ENCODE assay signal across 11 cellular contexts in the genomic region with DNA sequence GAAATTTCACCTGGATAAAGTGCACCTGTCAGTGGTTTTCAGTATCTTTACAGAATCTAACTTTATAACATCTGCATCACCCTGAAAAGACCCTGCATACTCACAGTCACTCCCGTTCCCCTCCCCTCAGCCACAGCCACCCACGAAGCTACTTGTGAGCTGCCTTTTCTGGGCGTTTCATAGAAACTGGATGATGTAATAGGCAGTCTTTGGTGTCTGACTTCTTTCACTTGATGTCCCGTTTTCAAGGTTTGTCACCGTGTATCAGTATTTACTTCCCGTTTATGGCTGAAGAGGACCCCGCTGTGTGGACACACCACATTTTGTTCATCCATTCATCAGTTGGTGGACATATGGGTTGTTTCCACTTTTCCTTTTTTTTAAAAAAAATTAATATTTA. TPM values are rescaled to one million over a fixed set of nuclear protein-coding genes. Genes with fewer than 3 reads are reported as not detected.
DNase-seq lines count a peak whose midpoint lies in the region; FAIRE-seq and TF ChIP-seq lines count a peak whose summit lies in the region.
"Had no signal": no experiment of that assay in that cellular context is flagged by ENCODE, and none has a peak within 500 bp of the region (broad histone marks: within the 10 kb centered on the region; RNA-seq: fewer than 3 reads in every experiment).

No MANE protein-coding gene starts in this region.

- no peak overlapping the region for H2BK12ac ChIP-seq in neuronal stem cell (ENCODE audit: low read length)

- no peaks in the 10 kb centered on the region for H3K36me3 ChIP-seq in neural progenitor cell
- H3K36me3 ChIP-seq in neuronal stem cell (replicated peaks in 1 of 2; ENCODE audit: control insufficient read depth in 2 of 2, insufficient read depth in 2 of 2, low read length in 2 of 2) = peaks cover 0 to 3% of the 10 kb centered on the region in 2 donors
- H3K36me3 ChIP-seq in mesendoderm (ENCODE audit: control insufficient read depth, insufficient read depth, low read length) = no peaks in the 10 kb centered on the region

- H3K4me1 ChIP-seq in neural progenitor cell = peaks cover 3% of the 10 kb centered on the region
- no peaks in the 10 kb centered on the region for H3K4me1 ChIP-seq in neuronal stem cell (ENCODE audit: control insufficient read depth in 2 of 2, insufficient read depth in 1 of 2, low read depth in 1 of 2, low read length in 2 of 2)
- H3K4me1 ChIP-seq in mesendoderm (ENCODE audit: control insufficient read depth, low read depth, low read length) = no peaks in the 10 kb centered on the region

- H3K36me3 Mint-ChIP-seq in neural progenitor cell (peaks cover 3% of the 10 kb centered on the region), glutamatergic neuron (ENCODE audit: unreplicated experiment) (peaks cover 8% of the 10 kb centered on the region)

- no peak overlapping the region for H4K5ac ChIP-seq in mesendoderm (ENCODE audit: low read length)

- H3K4ac ChIP-seq in neuronal stem cell (ENCODE audit: low read length) (no peak overlapping the region), mesendoderm (ENCODE audit: low read depth, low read length) (no peak overlapping the region)

- no peaks in the 10 kb centered on the region for H3K9me3 ChIP-seq in neural progenitor cell (ENCODE audit: low read depth)
- H3K9me3 ChIP-seq in neuronal stem cell (replicated peaks in 1 of 2; ENCODE audit: control insufficient read depth in 2 of 2, insufficient read depth in 1 of 2, low read depth in 1 of 2, low read length in 2 of 2) = peaks cover 0 to 14% of the 10 kb centered on the region in 2 donors

- no peak overlapping the region for H3K9ac ChIP-seq in neural progenitor cell
- no peak overlapping the region for H3K9ac ChIP-seq in neuronal stem cell (ENCODE audit: low read depth, low read length, poor library complexity)
- no peak overlapping the region for H3K9ac ChIP-seq in mesendoderm (ENCODE audit: low read length)
- H3K9ac ChIP-seq: BLaER1 had no signal

- H3K4me2 ChIP-seq in neural progenitor cell (no peak overlapping the region), neuronal stem cell (ENCODE audit: insufficient read depth, low read length, poor library complexity, severe bottlenecking) (no peak overlapping the region), mesendoderm (ENCODE audit: low read length) (no peak overlapping the region)
- H3K4me2 ChIP-seq: BLaER1 had no signal

- H3K79me1 ChIP-seq in neuronal stem cell (ENCODE audit: low read depth, low read length) (peaks cover 2% of the 10 kb centered on the region), mesendoderm (ENCODE audit: low read length) (no peaks in the 10 kb centered on the region)

- H3K14ac ChIP-seq in neuronal stem cell (ENCODE audit: low read length) = no peak overlapping the region

- H3K56ac ChIP-seq in mesendoderm (ENCODE audit: low read length) = no peak overlapping the region

- H3K4me3 ChIP-seq in neural progenitor cell (no peak overlapping the region), neuronal stem cell (ENCODE audit: low read length in 2 of 2) (no peak overlapping the region), mesendoderm (ENCODE audit: low read length) (no peak overlapping the region)
- H3K4me3 ChIP-seq: BLaER1 had no signal

- no peak overlapping the region for H3K27ac ChIP-seq in neural progenitor cell
- H3K27ac ChIP-seq in neuronal stem cell (replicated peaks; ENCODE audit: low read length) = no peak overlapping the region
- H3K27ac ChIP-seq in mesendoderm (ENCODE audit: low read depth, low read length) = no peak overlapping the region
- H3K27ac ChIP-seq: BLaER1 had no signal

- H4K8ac ChIP-seq in neuronal stem cell (ENCODE audit: low read depth, low read length) = no peak overlapping the region
- H4K8ac ChIP-seq in mesendoderm (ENCODE audit: low read depth, low read length) = no peak overlapping the region

- H3K27ac Mint-ChIP-seq in neural progenitor cell (no peak overlapping the region), glutamatergic neuron (ENCODE audit: unreplicated experiment) (no peak overlapping the region)

- H3K4me1 Mint-ChIP-seq in neural progenitor cell = no peaks in the 10 kb centered on the region
- H3K4me1 Mint-ChIP-seq in glutamatergic neuron (ENCODE audit: low read depth, unreplicated experiment) = no peaks in the 10 kb centered on the region
- H3K4me1 Mint-ChIP-seq: stimulated activated naive B cell treated with anti-CD40 and anti-IgM and Interleukin-4, amounts not matched to agents 10 μg/mL and 1 μg/mL and 100 μg/mL, for 72 hours had no signal

- H2AK5ac ChIP-seq in neuronal stem cell (ENCODE audit: low read depth, low read length) (no peak overlapping the region), mesendoderm (ENCODE audit: low read length) (no peak overlapping the region)

- H3K9me3 Mint-ChIP-seq in neural progenitor cell = peaks cover 17% of the 10 kb centered on the region
- H3K9me3 Mint-ChIP-seq in glutamatergic neuron (ENCODE audit: unreplicated experiment) = peaks cover 4% of the 10 kb centered on the region

- H3K18ac ChIP-seq in neuronal stem cell (ENCODE audit: low read length) (no peak overlapping the region), mesendoderm (ENCODE audit: low read length) (no peak overlapping the region)

- no peak for FAIRE-seq in H54 (lab: Jason Lieb, UNC)

- H2BK120ac ChIP-seq in neuronal stem cell (ENCODE audit: low read depth, low read length) (no peak overlapping the region), mesendoderm (ENCODE audit: low read depth, low read length) (no peak overlapping the region)

- no peak overlapping the region for H3K23ac ChIP-seq in neuronal stem cell (ENCODE audit: low read depth, low read length, poor library complexity)
- no peak overlapping the region for H3K23ac ChIP-seq in mesendoderm (ENCODE audit: low read length)

- no peaks in the 10 kb centered on the region for H4K20me1 ChIP-seq in neural progenitor cell (ENCODE audit: low read depth)
- H4K20me1 ChIP-seq: BLaER1 had no signal

- DNase-seq in CD1c-positive myeloid dendritic cell (ENCODE audit: extremely low spot score) = peak; percentile 68
- peak; percentile 85 for DNase-seq in MV-4-11 (lab: John Stamatoyannopoulos, UW)
- peak; percentile 16 for DNase-seq in activated T-helper 9 cell treated with anti-CD3 and anti-CD28 coated beads, Interleukin-2, amount 50 U/mL, for 16 hours (ENCODE audit: low read depth)
- DNase-seq in neural progenitor cell (ENCODE audit: low spot score) = peak; percentile 0
- no peak for DNase-seq in H54 (ENCODE audit: insufficient read length, low spot score)
- DNase-seq in neuronal stem cell (ENCODE audit: low spot score) = no peak
- DNase-seq in glutamatergic neuron = no peak
- no peak for DNase-seq in mesendoderm
- DNase-seq: stimulated activated naive B cell treated with anti-CD40 and anti-IgM and Interleukin-4, amounts not matched to agents 10 μg/mL and 1 μg/mL and 100 μg/mL, for 72 hours had no signal

- no peak overlapping the region for H4K91ac ChIP-seq in neuronal stem cell (ENCODE audit: low read depth, low read length, poor library complexity)

- peaks cover 14% of the 10 kb centered on the region for H3F3A ChIP-seq in neural progenitor cell (ENCODE audit: low read depth)

- H2BK5ac ChIP-seq in neuronal stem cell (ENCODE audit: low read length) = no peak overlapping the region
- no peak overlapping the region for H2BK5ac ChIP-seq in mesendoderm (ENCODE audit: low read length)

- no peak for TF ChIP-seq CTCF in neural progenitor cell (IDR thresholded peaks at IDR 0.05)
- TF ChIP-seq CTCF in glutamatergic neuron (IDR thresholded peaks at IDR 0.05; ENCODE audit: partially characterized antibody, unreplicated experiment) = no peak

- H2AFZ ChIP-seq in neural progenitor cell (replicated peaks) (no peak overlapping the region), neuronal stem cell (ENCODE audit: low read length) (no peak overlapping the region)

- H3K4me3 Mint-ChIP-seq in neural progenitor cell = no peak overlapping the region
- H3K4me3 Mint-ChIP-seq in glutamatergic neuron (ENCODE audit: unreplicated experiment) = no peak overlapping the region
- H3K4me3 Mint-ChIP-seq: stimulated activated naive B cell treated with anti-CD40 and anti-IgM and Interleukin-4, amounts not matched to agents 10 μg/mL and 1 μg/mL and 100 μg/mL, for 72 hours had no signal

- H3K79me2 ChIP-seq in neural progenitor cell (ENCODE audit: low read depth) (no peaks in the 10 kb centered on the region), mesendoderm (ENCODE audit: control insufficient read depth, insufficient read depth, low read length) (no peaks in the 10 kb centered on the region)

- H2BK15ac ChIP-seq in neuronal stem cell (ENCODE audit: low read length) = no peak overlapping the region
- H2BK15ac ChIP-seq in mesendoderm (replicated peaks; ENCODE audit: low read depth) = no peak overlapping the region

- no peak for TF ChIP-seq POLR2A in H54 (IDR thresholded peaks at IDR 0.05; ENCODE audit: low read depth, low read length)

- no CpG with 5 or more reads among the region's 7 CpGs for whole genome bisulfite sequencing in neuronal stem cell (ENCODE audit: extremely low coverage in 2 of 2, insufficient read length in 2 of 2, insufficient replicate concordance in 1 of 2), 2 donors
- WGBS in mesendoderm (ENCODE audit: extremely low coverage, insufficient coverage, low lambda C conversion rate) = no CpG with 5 or more reads among the region's 7 CpGs

- H3K27me3 ChIP-seq in neural progenitor cell = no peaks in the 10 kb centered on the region
- peaks cover 0 to 3% (median 0%) of the 10 kb centered on the region in 3 experiments for H3K27me3 ChIP-seq in neuronal stem cell (ENCODE audit: control insufficient read depth in 3 of 3, insufficient read depth in 3 of 3, low read depth in 1 of 3, low read length in 3 of 3)
- no peaks in the 10 kb centered on the region for H3K27me3 ChIP-seq in mesendoderm (ENCODE audit: insufficient read depth, low read length, poor library complexity)
- H3K27me3 ChIP-seq: BLaER1 had no signal

- peaks cover 7% of the 10 kb centered on the region for H3K27me3 Mint-ChIP-seq in neural progenitor cell (ENCODE audit: insufficient read depth, low read depth)
- H3K27me3 Mint-ChIP-seq in glutamatergic neuron (ENCODE audit: unreplicated experiment) = peaks cover 8% of the 10 kb centered on the region
- H3K27me3 Mint-ChIP-seq: stimulated activated naive B cell treated with anti-CD40 and anti-IgM and Interleukin-4, amounts not matched to agents 10 μg/mL and 1 μg/mL and 100 μg/mL, for 72 hours had no signal

RNA-seq across cellular contexts. Expression of gene LRRC3, which starts 47.8 kb away (rescaled TPM):
- total RNA-seq in neural progenitor cell (ENCODE audit: low replicate concordance) = 2.5 and 4.9 TPM in 2 replicates
- 4.0 TPM for polyA plus RNA-seq in neuronal stem cell (2013, experiment 1 of 2)
- polyA plus RNA-seq in neuronal stem cell (2013, experiment 2 of 2) = 3.9 TPM
- 5.8 TPM for total RNA-seq in glutamatergic neuron (ENCODE audit: unreplicated experiment)
- 6.9 TPM for polyA plus RNA-seq in mesendoderm (2013, experiment 1 of 2)
- 7.0 TPM for polyA plus RNA-seq in mesendoderm (2013, experiment 2 of 2)
- total RNA-seq: M059J had no signal

RNA-seq across cellular contexts. Expression of gene TRPM2, which starts 54.1 kb away (rescaled TPM):
- total RNA-seq in neural progenitor cell (ENCODE audit: low replicate concordance) = 0.28 TPM in 1 of 2 replicates, not detected in the other
- 0.03 TPM for polyA plus RNA-seq in neuronal stem cell (2013, experiment 1 of 2)
- 0.03 TPM for polyA plus RNA-seq in neuronal stem cell (2013, experiment 2 of 2)
- not detected for total RNA-seq in glutamatergic neuron (ENCODE audit: unreplicated experiment)
- 0.66 TPM for polyA plus RNA-seq in mesendoderm (2013, experiment 1 of 2)
- 0.87 TPM for polyA plus RNA-seq in mesendoderm (2013, experiment 2 of 2)

Comparison
In these comparisons a context has a peak if more than half of its experiments do, and no peak if none do; other contexts are left out.
1. DNase-seq: peak in CD1c-positive myeloid dendritic cell (single experiment), MV-4-11 (single experiment), activated T-helper 9 cell treated with anti-CD3 and anti-CD28 coated beads, Interleukin-2, amount 50 U/mL, for 16 hours (single experiment) and neural progenitor cell (single experiment); none in H54 (single experiment), neuronal stem cell (single experiment), glutamatergic neuron (single experiment) and mesendoderm (single experiment).